1 cellular context compared by ENCODE assay signal in the genomic region with DNA sequence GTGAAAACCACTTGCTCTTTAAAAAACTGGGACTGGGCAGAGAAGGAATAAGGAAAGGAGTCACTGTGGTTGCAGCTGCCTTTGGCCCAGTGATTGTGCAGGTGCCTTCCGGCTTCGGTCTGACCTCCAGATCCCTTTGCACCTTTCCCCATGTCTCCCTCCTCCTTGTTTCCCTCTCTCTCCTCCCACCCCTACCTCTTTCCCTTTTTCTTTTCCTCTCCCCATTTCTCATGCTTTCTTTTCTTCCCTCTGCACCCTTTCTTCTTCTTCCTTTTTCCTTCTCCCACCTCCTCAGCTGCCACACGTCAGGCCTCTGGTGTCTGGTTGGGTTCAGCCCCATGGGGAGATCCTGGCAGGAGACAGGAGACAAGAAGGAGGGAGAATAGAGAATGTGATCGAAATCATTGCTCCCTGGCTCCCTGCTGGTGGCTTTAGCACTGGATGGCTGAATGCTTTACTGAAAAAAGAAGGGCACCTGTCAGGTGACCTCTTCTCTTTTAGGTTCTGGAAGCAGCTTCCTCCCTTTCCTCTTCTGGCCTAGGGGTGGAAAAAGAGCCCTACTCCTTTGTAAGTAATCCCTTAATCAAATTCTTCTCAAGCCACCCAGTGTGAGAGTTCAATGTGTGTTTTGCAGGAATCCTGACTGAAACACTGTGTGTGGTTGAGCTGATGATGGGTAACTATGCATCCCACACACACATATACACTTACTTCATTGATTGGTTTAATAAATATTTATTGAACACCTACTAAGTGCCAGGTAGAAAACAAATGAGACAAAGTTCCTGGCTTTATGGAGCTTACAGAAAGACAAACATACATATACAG.
TF ChIP-seq lines count a peak whose summit lies in the region.

No MANE protein-coding gene starts in this region.

TF ChIP-seq in H1, 55 proteins besides CTCF, POLR2A, EP300 and RAD21:
- TF ChIP-seq CBX5 (IDR thresholded peaks at IDR 0.05; ENCODE audit: low read depth, low read length), result no peak
- no peak for TF ChIP-seq GABPA (IDR thresholded peaks at IDR 0.05; ENCODE audit: borderline replicate concordance, insufficient read depth, low read length)
- TF ChIP-seq, protein P1, sequence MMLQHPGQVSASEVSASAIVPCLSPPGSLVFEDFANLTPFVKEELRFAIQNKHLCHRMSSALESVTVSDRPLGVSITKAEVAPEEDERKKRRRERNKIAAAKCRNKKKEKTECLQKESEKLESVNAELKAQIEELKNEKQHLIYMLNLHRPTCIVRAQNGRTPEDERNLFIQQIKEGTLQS (IDR thresholded peaks at IDR 0.05; ENCODE audit: insufficient read depth, low read depth, low read length), result no peak
- TF ChIP-seq ASH2L (IDR thresholded peaks at IDR 0.05; ENCODE audit: low read length), result no peak
- no peak for TF ChIP-seq SIRT6 (IDR thresholded peaks at IDR 0.05; ENCODE audit: low read length)
- TF ChIP-seq MAX (IDR thresholded peaks at IDR 0.05), result no peak
- TF ChIP-seq RFX5 (IDR thresholded peaks at IDR 0.05; ENCODE audit: borderline replicate concordance, low read depth, low read length), result no peak
- TF ChIP-seq TBP (IDR thresholded peaks at IDR 0.05; ENCODE audit: low read depth, low read length), result no peak
- TF ChIP-seq KDM1A (IDR thresholded peaks at IDR 0.05; ENCODE audit: borderline replicate concordance, low read length), result no peak
- TF ChIP-seq TEAD4 (IDR thresholded peaks at IDR 0.05; ENCODE audit: low read depth, low read length), result no peak
- no peak for TF ChIP-seq HDAC2 (IDR thresholded peaks at IDR 0.05; ENCODE audit: borderline replicate concordance in 1 of 2, low read depth in 2 of 2, low read length in 2 of 2)
- TF ChIP-seq POLR2AphosphoS5 (IDR thresholded peaks at IDR 0.05; ENCODE audit: low read depth, low read length), result no peak
- TF ChIP-seq SP2 (IDR thresholded peaks at IDR 0.05; ENCODE audit: low read length), result no peak
- no peak for TF ChIP-seq JUN (IDR thresholded peaks at IDR 0.05; ENCODE audit: low read depth, low read length)
